In the genomic region with DNA sequence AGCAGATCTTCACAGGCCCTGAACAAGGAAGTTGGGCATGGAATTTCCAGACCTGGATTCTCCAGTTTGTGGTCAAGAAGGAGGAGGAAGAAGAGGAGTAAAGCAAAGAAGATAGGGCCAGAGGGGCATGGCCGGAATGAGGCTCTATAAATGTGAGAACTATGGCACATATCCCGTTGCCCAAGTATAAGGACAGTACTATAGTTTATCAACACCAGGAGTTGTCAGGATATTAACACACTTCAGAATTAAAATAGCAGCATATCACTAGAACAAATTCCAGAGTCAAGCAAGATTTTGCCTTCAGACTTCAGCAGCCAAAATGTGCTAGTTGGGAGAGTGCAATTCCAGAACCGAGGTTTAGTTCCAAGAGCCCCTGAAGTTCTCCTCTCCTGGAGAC, we compare ENCODE assay signal across 26 cellular contexts.
"Had no signal": no experiment of that assay in that cellular context is flagged by ENCODE, and none has a peak within 500 bp of the region (broad histone marks: within the 10 kb centered on the region; RNA-seq: fewer than 3 reads in every experiment).

No MANE protein-coding gene starts in this region.

- H3K36me3 ChIP-seq: lower lobe of right lung, pancreas, suprapubic skin, thoracic aorta, tibial artery, upper lobe of right lung had no signal

- H3K4me1 ChIP-seq: lower lobe of right lung, pancreas, psoas muscle, suprapubic skin, upper lobe of right lung had no signal

- H3K4me3 Mint-ChIP-seq: naive thymus-derived CD8-positive, alpha-beta T cell; nephron; neural crest cell; stimulated activated naive CD8-positive, alpha-beta T cell treated with anti-CD3 and anti-CD28 coated beads, Interleukin-15, Interleukin-2, amounts not matched to agents 100 ng/mL and 50 ng/mL, for 24 hours had no signal

- H3K27me3 ChIP-seq: pancreas, suprapubic skin, tibial artery, upper lobe of right lung had no signal

- H3K27ac Mint-ChIP-seq: naive thymus-derived CD8-positive, alpha-beta T cell; stimulated activated naive CD8-positive, alpha-beta T cell treated with anti-CD3 and anti-CD28 coated beads, Interleukin-15, Interleukin-2, amounts not matched to agents 100 ng/mL and 50 ng/mL, for 24 hours had no signal

- H3K4me3 ChIP-seq: lower lobe of right lung, pancreas, psoas muscle, skin epidermis, suprapubic skin, thoracic aorta, tibial artery, upper lobe of right lung had no signal

- ATAC-seq: lower lobe of right lung; naive thymus-derived CD8-positive, alpha-beta T cell; pancreas; psoas muscle; sciatic nerve; upper lobe of right lung had no signal

- H3K9me3 ChIP-seq: pancreas, psoas muscle, suprapubic skin, upper lobe of right lung had no signal

- DNase-seq: glutamatergic neuron; hippocampal formation; kidney glomerular epithelial cell; lower lobe of right lung; mammary epithelial cell; mesenchymal stem cell; naive thymus-derived CD8-positive, alpha-beta T cell; nucleus accumbens; pancreas; posterior cingulate gyrus; psoas muscle; stimulated activated CD4-positive, alpha-beta T cell treated with anti-CD3 and anti-CD28 coated beads, Interleukin-12 subunit alpha, Interleukin-12 subunit beta, amount 100 ng/mL, for 4 hours; stimulated activated CD4-positive, alpha-beta T cell treated with anti-CD3 and anti-CD28 coated beads, Interleukin-15, amount 100 ng/mL, for 24 hours; stimulated activated CD4-positive, alpha-beta T cell treated with anti-CD3 and anti-CD28 coated beads, Interleukin-2, amount 100 ng/mL, for 24 hours; stimulated activated CD4-positive, alpha-beta T cell treated with anti-CD3 and anti-CD28 coated beads, Interleukin-4, amount 100 ng/mL, for 1 hour; stimulated activated naive CD4-positive, alpha-beta T cell; tibial artery; trophoblast cell; upper lobe of right lung had no signal

- H3K4me1 Mint-ChIP-seq: naive thymus-derived CD8-positive, alpha-beta T cell; neural crest cell had no signal

- H3K27ac ChIP-seq: lower lobe of right lung, pancreas, psoas muscle, skin epidermis, suprapubic skin, thoracic aorta, tibial artery, upper lobe of right lung had no signal

- H3K27me3 Mint-ChIP-seq: stimulated activated naive CD8-positive, alpha-beta T cell treated with anti-CD3 and anti-CD28 coated beads, Interleukin-15, Interleukin-2, amounts not matched to agents 100 ng/mL and 50 ng/mL, for 24 hours had no signal
